In genomic region chr6:135644394-135644793, GRCh38 we compare ENCODE assay signal across 24 cellular contexts.
DNase-seq lines count a peak whose midpoint lies in the region; ATAC-seq and TF ChIP-seq lines count a peak whose summit lies in the region.
"Had no signal": no experiment of that assay in that cellular context is flagged by ENCODE, and none has a peak within 500 bp of the region (broad histone marks: within the 10 kb centered on the region; RNA-seq: fewer than 3 reads in every experiment).

No MANE protein-coding gene starts in this region.

- H3K23ac ChIP-seq in neuronal stem cell (ENCODE audit: low read depth, low read length, poor library complexity): no peak overlapping the region

- no peak overlapping the region for H2BK12ac ChIP-seq in neuronal stem cell (ENCODE audit: low read length)

- no peak overlapping the region for H3K27ac ChIP-seq in neuronal stem cell (replicated peaks; ENCODE audit: low read length)
- H3K27ac ChIP-seq in naive thymus-derived CD4-positive, alpha-beta T cell (ENCODE audit: low read depth, low read length): no peak overlapping the region
- H3K27ac ChIP-seq: 22Rv1, C4-2B had no signal

- no peak overlapping the region for H3K4me2 ChIP-seq in neuronal stem cell (ENCODE audit: insufficient read depth, low read length, poor library complexity, severe bottlenecking)
- H3K4me2 ChIP-seq: GM23338 had no signal

- WGBS in neuronal stem cell (ENCODE audit: extremely low coverage in 2 of 2, insufficient read length in 2 of 2, insufficient replicate concordance in 1 of 2), 2 donors: no CpG with 5 or more reads among the region's 3 CpGs

- ATAC-seq in activated CD4-positive, CD25-positive, alpha-beta regulatory T cell treated with anti-CD3 and anti-CD28 coated beads, Interleukin-2, amount 50 U/mL, for 24 hours: peak; percentile 23 to 34
- no peak for ATAC-seq in naive thymus-derived CD4-positive, alpha-beta T cell
- ATAC-seq: CD8-positive, alpha-beta T cell; GM23338 had no signal

- no peak overlapping the region for H3K9ac ChIP-seq in neuronal stem cell (ENCODE audit: low read depth, low read length, poor library complexity)

- H2AK5ac ChIP-seq in neuronal stem cell (ENCODE audit: low read depth, low read length): no peak overlapping the region

- H3K9me3 ChIP-seq in neuronal stem cell (replicated peaks in 1 of 2; ENCODE audit: control insufficient read depth in 2 of 2, insufficient read depth in 1 of 2, low read depth in 1 of 2, low read length in 2 of 2): no peaks in the 10 kb centered on the region
- no peaks in the 10 kb centered on the region for H3K9me3 ChIP-seq in naive thymus-derived CD4-positive, alpha-beta T cell (ENCODE audit: control insufficient read depth in 2 of 3, low read length in 3 of 3)
- H3K9me3 ChIP-seq: Caco-2 had no signal

- no peak overlapping the region for H2BK15ac ChIP-seq in neuronal stem cell (ENCODE audit: low read length)

- CTCF ChIA-PET in naive thymus-derived CD4-positive, alpha-beta T cell (lab: Charles Lee): no interaction called here

- no peaks in the 10 kb centered on the region for H3K36me3 ChIP-seq in neuronal stem cell (replicated peaks in 1 of 2; ENCODE audit: control insufficient read depth in 2 of 2, insufficient read depth in 2 of 2, low read length in 2 of 2)
- H3K36me3 ChIP-seq in naive thymus-derived CD4-positive, alpha-beta T cell (ENCODE audit: control insufficient read depth in 2 of 3, insufficient read depth in 3 of 3, low read length in 3 of 3): no peaks in the 10 kb centered on the region
- H3K36me3 ChIP-seq: MG63 had no signal

- peak overlapping the region; percentile 64 for H3K27ac Mint-ChIP-seq in activated T-cell treated with anti-CD3 and anti-CD28 coated beads, Interleukin-2, amount 50 U/mL, for 24 hours
- H3K27ac Mint-ChIP-seq in T-helper 2 cell treated with Interferon-gamma antibody and Interleukin-4, amounts not matched to agents 5 μg/mL and 100 μg/mL, for 36 hours: peak overlapping the region; percentile 52
- H3K27ac Mint-ChIP-seq in nephron progenitor cell: peak overlapping the region; percentile 31
- H3K27ac Mint-ChIP-seq in naive thymus-derived CD4-positive, alpha-beta T cell: no peak overlapping the region
- H3K27ac Mint-ChIP-seq: B cell; CD8-positive, alpha-beta T cell; GM23338; H9 had no signal

- H3K79me1 ChIP-seq in neuronal stem cell (ENCODE audit: low read depth, low read length): no peaks in the 10 kb centered on the region

- no peak overlapping the region for H3K4me3 Mint-ChIP-seq in activated T-cell treated with anti-CD3 and anti-CD28 coated beads, Interleukin-2, amount 50 U/mL, for 24 hours
- no peak overlapping the region for H3K4me3 Mint-ChIP-seq in T-helper 2 cell treated with Interferon-gamma antibody and Interleukin-4, amounts not matched to agents 5 μg/mL and 100 μg/mL, for 36 hours
- no peak overlapping the region for H3K4me3 Mint-ChIP-seq in nephron progenitor cell
- H3K4me3 Mint-ChIP-seq in naive thymus-derived CD4-positive, alpha-beta T cell: no peak overlapping the region
- H3K4me3 Mint-ChIP-seq: B cell; CD8-positive, alpha-beta T cell; GM23338; H9 had no signal

- H3K14ac ChIP-seq in neuronal stem cell (ENCODE audit: low read length): no peak overlapping the region

- POLR2A ChIA-PET in naive thymus-derived CD4-positive, alpha-beta T cell (lab: Charles Lee): no interaction called here

- intact Hi-C loops in naive thymus-derived CD4-positive, alpha-beta T cell (cut with micrococcal nuclease): loop anchor here in 1 of 2 donors (5.0 kb wide), 1 partner anchor 57 kb away; no protein-coding TSS in a partner anchor

- H2AFZ ChIP-seq in neuronal stem cell (ENCODE audit: low read length): no peak overlapping the region
- H2AFZ ChIP-seq: GM23338 had no signal

- H3K27me3 Mint-ChIP-seq in activated T-cell treated with anti-CD3 and anti-CD28 coated beads, Interleukin-2, amount 50 U/mL, for 24 hours: no peaks in the 10 kb centered on the region
- no peaks in the 10 kb centered on the region for H3K27me3 Mint-ChIP-seq in T-helper 2 cell treated with Interferon-gamma antibody and Interleukin-4, amounts not matched to agents 5 μg/mL and 100 μg/mL, for 36 hours (ENCODE audit: low read depth)
- H3K27me3 Mint-ChIP-seq in nephron progenitor cell (ENCODE audit: low read depth, poor library complexity): no peaks in the 10 kb centered on the region
- H3K27me3 Mint-ChIP-seq in naive thymus-derived CD4-positive, alpha-beta T cell: no peaks in the 10 kb centered on the region
- H3K27me3 Mint-ChIP-seq: B cell had no signal

- peaks cover 73% of the 10 kb centered on the region for H3K4me1 Mint-ChIP-seq in activated T-cell treated with anti-CD3 and anti-CD28 coated beads, Interleukin-2, amount 50 U/mL, for 24 hours (ENCODE audit: low read depth)
- H3K4me1 Mint-ChIP-seq in T-helper 2 cell treated with Interferon-gamma antibody and Interleukin-4, amounts not matched to agents 5 μg/mL and 100 μg/mL, for 36 hours (ENCODE audit: low read depth): peaks cover 51% of the 10 kb centered on the region
- H3K4me1 Mint-ChIP-seq in nephron progenitor cell: no peaks in the 10 kb centered on the region
- H3K4me1 Mint-ChIP-seq in naive thymus-derived CD4-positive, alpha-beta T cell: peaks cover 0 to 50% (median 10%) of the 10 kb centered on the region in 7 donors
- H3K4me1 Mint-ChIP-seq: B cell, GM23338, H9 had no signal

- H2BK120ac ChIP-seq in neuronal stem cell (ENCODE audit: low read depth, low read length): no peak overlapping the region

- H3K18ac ChIP-seq in neuronal stem cell (ENCODE audit: low read length): no peak overlapping the region

- no peaks in the 10 kb centered on the region for H3K4me1 ChIP-seq in neuronal stem cell (ENCODE audit: control insufficient read depth in 2 of 2, insufficient read depth in 1 of 2, low read depth in 1 of 2, low read length in 2 of 2)
- H3K4me1 ChIP-seq in naive thymus-derived CD4-positive, alpha-beta T cell (ENCODE audit: control insufficient read depth in 2 of 2, insufficient read depth in 2 of 2, low read length in 2 of 2): no peaks in the 10 kb centered on the region
- H3K4me1 ChIP-seq: Caco-2 had no signal

- no peak overlapping the region for H3K4ac ChIP-seq in neuronal stem cell (ENCODE audit: low read length)

- no peaks in the 10 kb centered on the region for H3K27me3 ChIP-seq in neuronal stem cell (ENCODE audit: control insufficient read depth in 3 of 3, insufficient read depth in 3 of 3, low read depth in 1 of 3, low read length in 3 of 3)
- no peaks in the 10 kb centered on the region for H3K27me3 ChIP-seq in naive thymus-derived CD4-positive, alpha-beta T cell (ENCODE audit: control insufficient read depth in 2 of 2, insufficient read depth in 2 of 2, low read length in 2 of 2)
- H3K27me3 ChIP-seq: MG63 had no signal

- DNase-seq in activated CD4-positive, CD25-positive, alpha-beta regulatory T cell (lab: John Stamatoyannopoulos, UW): no peak
- DNase-seq in activated T-cell treated with anti-CD3 and anti-CD28 coated beads, Interleukin-2, amount 50 U/mL, for 24 hours: no peak
- DNase-seq in activated T-cell treated with anti-CD3 and anti-CD28 coated beads, Interleukin-2, amount 50 U/mL, for 1 hour: no peak
- DNase-seq in T-helper 2 cell treated with Interferon-gamma antibody and Interleukin-4, amounts not matched to agents 5 μg/mL and 100 μg/mL, for 36 hours (ENCODE audit: low spot score): no peak
- DNase-seq in nephron progenitor cell: no peak
- DNase-seq in neuronal stem cell (ENCODE audit: low spot score): no peak
- no peak for DNase-seq in naive thymus-derived CD4-positive, alpha-beta T cell
- DNase-seq: Caco-2; CD8-positive, alpha-beta T cell; H9; KG1; MG63; NCI-H1105 treated with DMSO at 0.1 percent for 48 hours; NCI-H146; NCI-H1930; NCI-H2107; NCI-H446; NCI-H524 treated with DMSO at 0.1 percent for 48 hours; NCI-H774 had no signal

- H4K8ac ChIP-seq in neuronal stem cell (ENCODE audit: low read depth, low read length): no peak overlapping the region

- no peak overlapping the region for H4K91ac ChIP-seq in neuronal stem cell (ENCODE audit: low read depth, low read length, poor library complexity)

- no peak for TF ChIP-seq CTCF in nephron progenitor cell (IDR thresholded peaks at IDR 0.05)

- peaks cover 37% of the 10 kb centered on the region for H3K9me3 Mint-ChIP-seq in activated T-cell treated with anti-CD3 and anti-CD28 coated beads, Interleukin-2, amount 50 U/mL, for 24 hours
- H3K9me3 Mint-ChIP-seq in T-helper 2 cell treated with Interferon-gamma antibody and Interleukin-4, amounts not matched to agents 5 μg/mL and 100 μg/mL, for 36 hours: peaks cover 67% of the 10 kb centered on the region
- peaks cover 11% of the 10 kb centered on the region for H3K9me3 Mint-ChIP-seq in nephron progenitor cell
- H3K9me3 Mint-ChIP-seq in naive thymus-derived CD4-positive, alpha-beta T cell: peaks cover 0 to 31% (median 3%) of the 10 kb centered on the region in 11 donors
- H3K9me3 Mint-ChIP-seq: CD8-positive, alpha-beta T cell had no signal

- no peak overlapping the region for H2BK5ac ChIP-seq in neuronal stem cell (ENCODE audit: low read length)

- no peak overlapping the region for H3K4me3 ChIP-seq in neuronal stem cell (ENCODE audit: low read length in 2 of 2)
- no peak overlapping the region for H3K4me3 ChIP-seq in naive thymus-derived CD4-positive, alpha-beta T cell (ENCODE audit: low read length)
- H3K4me3 ChIP-seq: GM23338, MG63 had no signal

- H3K36me3 Mint-ChIP-seq in activated T-cell treated with anti-CD3 and anti-CD28 coated beads, Interleukin-2, amount 50 U/mL, for 24 hours (ENCODE audit: low read depth): peaks cover 55% of the 10 kb centered on the region
- H3K36me3 Mint-ChIP-seq in T-helper 2 cell treated with Interferon-gamma antibody and Interleukin-4, amounts not matched to agents 5 μg/mL and 100 μg/mL, for 36 hours (ENCODE audit: low read depth): peaks cover 66% of the 10 kb centered on the region
- H3K36me3 Mint-ChIP-seq in nephron progenitor cell (ENCODE audit: low read depth): no peaks in the 10 kb centered on the region
- peaks cover 0 to 66% (median 0%) of the 10 kb centered on the region in 5 donors for H3K36me3 Mint-ChIP-seq in naive thymus-derived CD4-positive, alpha-beta T cell
- H3K36me3 Mint-ChIP-seq: CD8-positive, alpha-beta T cell had no signal

Comparison
In these comparisons a context has a peak if more than half of its experiments do, and no peak if none do; other contexts are left out.
1. H3K27ac Mint-ChIP-seq: peak in activated T-cell treated with anti-CD3 and anti-CD28 coated beads, Interleukin-2, amount 50 U/mL, for 24 hours (single experiment), T-helper 2 cell treated with Interferon-gamma antibody and Interleukin-4, amounts not matched to agents 5 μg/mL and 100 μg/mL, for 36 hours (single experiment) and nephron progenitor cell (single experiment); none in naive thymus-derived CD4-positive, alpha-beta T cell (0 of 9).